10 cellular contexts compared by ENCODE assay signal in the genomic region with DNA sequence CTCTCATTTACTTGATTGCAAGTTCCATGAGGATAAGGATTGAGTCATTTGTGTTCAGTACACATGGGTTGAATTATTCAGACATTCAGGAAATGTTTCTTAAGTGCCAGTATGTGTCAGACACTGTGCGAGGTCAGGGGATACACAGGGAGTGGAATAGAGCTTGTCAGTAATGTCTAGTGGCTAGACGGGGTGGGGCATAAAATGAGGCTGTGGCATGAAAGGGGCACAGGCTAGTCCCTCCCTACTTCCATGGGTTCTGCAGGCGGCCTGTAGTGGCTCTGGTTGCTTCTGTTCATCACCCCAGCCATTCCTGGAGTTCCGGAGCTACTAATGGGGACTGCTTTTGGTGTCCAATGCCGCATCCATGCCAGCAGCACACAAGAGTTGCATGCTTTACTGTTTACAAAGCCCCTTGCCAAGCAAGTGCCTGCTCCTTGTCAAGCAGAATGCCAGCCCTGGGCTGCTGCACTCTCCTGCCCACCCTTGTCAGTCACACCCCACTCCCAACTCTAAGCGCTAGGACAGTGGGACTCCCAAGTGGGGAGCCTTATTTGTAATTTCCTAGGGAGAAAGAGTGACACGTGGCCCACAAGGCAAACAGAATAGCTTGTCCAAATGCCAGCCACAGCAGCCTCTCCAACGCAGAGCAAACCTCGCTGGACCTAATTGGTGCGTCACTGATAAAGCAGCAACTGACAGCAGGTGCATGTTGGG.
DNase-seq lines count a peak whose midpoint lies in the region; ATAC-seq, FAIRE-seq and TF ChIP-seq lines count a peak whose summit lies in the region.
"Had no signal": no experiment of that assay in that cellular context is flagged by ENCODE, and none has a peak within 500 bp of the region (broad histone marks: within the 10 kb centered on the region; RNA-seq: fewer than 3 reads in every experiment).

No MANE protein-coding gene starts in this region.

- TF ChIP-seq CTCF in AG09309 (IDR thresholded peaks at IDR 0.05; ENCODE audit: control insufficient read depth, insufficient read depth, low read depth, low read length, missing control alignments) (no peak), astrocyte (IDR thresholded peaks at IDR 0.05; ENCODE audit: insufficient read depth, low read depth, low read length) (no peak)

- H3K9me3 ChIP-seq in astrocyte (ENCODE audit: insufficient read depth, low read depth, low read length) = no peaks in the 10 kb centered on the region
- H3K9me3 ChIP-seq: tibial nerve had no signal

- H3K4me1 Mint-ChIP-seq in astrocyte (ENCODE audit: low read depth, unreplicated experiment) = peaks cover 11% of the 10 kb centered on the region

- peak; percentile 91 for DNase-seq in AG09309 (ENCODE audit: low read depth)
- peak; percentile 17 for DNase-seq in HT-29 (ENCODE audit: low spot score)
- DNase-seq in astrocyte (ENCODE audit: low read depth) = peak; percentile 95
- DNase-seq in hepatic stellate cell (ENCODE audit: low spot score) = peak; percentile 67
- DNase-seq in activated effector memory CD4-positive, alpha-beta T cell treated with anti-CD3 and anti-CD28 coated beads, Interleukin-2, amount 50 U/mL, for 16 hours = no peak
- no peak for DNase-seq in medulla oblongata (ENCODE audit: extremely low spot score)
- DNase-seq: activated CD4-positive, alpha-beta memory T cell treated with anti-CD3 and anti-CD28 coated beads, Interleukin-2, amount 10 ng/mL, durations not matched to agents 7 days and 5 days had no signal

- FAIRE-seq in astrocyte (lab: Jason Lieb, UNC) = peak; percentile 54

- H3K4me3 ChIP-seq in AG09309 (ENCODE audit: control insufficient read depth, low read depth, low read length) = no peak overlapping the region
- H3K4me3 ChIP-seq in astrocyte (ENCODE audit: insufficient read depth, low read depth, low read length) = no peak overlapping the region
- H3K4me3 ChIP-seq: tibial nerve had no signal

- no peak overlapping the region for H3K4me3 Mint-ChIP-seq in astrocyte (ENCODE audit: unreplicated experiment)
- H3K4me3 Mint-ChIP-seq: activated CD4-positive, alpha-beta memory T cell treated with anti-CD3 and anti-CD28 coated beads, Interleukin-2, amount 10 ng/mL, durations not matched to agents 7 days and 5 days had no signal

- no peaks in the 10 kb centered on the region for H3K9me3 Mint-ChIP-seq in astrocyte (ENCODE audit: unreplicated experiment)
- H3K9me3 Mint-ChIP-seq: activated CD4-positive, alpha-beta memory T cell treated with anti-CD3 and anti-CD28 coated beads, Interleukin-2, amount 10 ng/mL, durations not matched to agents 7 days and 5 days had no signal

- H3K27me3 ChIP-seq in astrocyte (ENCODE audit: insufficient read depth, low read length) = no peaks in the 10 kb centered on the region
- H3K27me3 ChIP-seq: tibial nerve had no signal

- H3K27ac Mint-ChIP-seq in astrocyte (ENCODE audit: unreplicated experiment) = peak overlapping the region; percentile 48
- H3K27ac Mint-ChIP-seq: activated CD4-positive, alpha-beta memory T cell treated with anti-CD3 and anti-CD28 coated beads, Interleukin-2, amount 10 ng/mL, durations not matched to agents 7 days and 5 days had no signal

- ATAC-seq in HG03520 (IDR thresholded peaks at IDR 0.05; ENCODE audit: unreplicated experiment) (no peak), GM19455 (IDR thresholded peaks at IDR 0.05; ENCODE audit: unreplicated experiment) (no peak)

- no peak overlapping the region for H2AFZ ChIP-seq in astrocyte (ENCODE audit: low read depth, low read length)

- H3K27ac ChIP-seq in astrocyte (ENCODE audit: low read depth, low read length) = peak overlapping the region; percentile 29
- H3K27ac ChIP-seq: tibial nerve had no signal

- H4K20me1 ChIP-seq in astrocyte (ENCODE audit: insufficient read depth, low read length) = no peaks in the 10 kb centered on the region

- H3K4me1 ChIP-seq in astrocyte (ENCODE audit: insufficient read depth, low read length) = peaks cover 14% of the 10 kb centered on the region

- H3K79me2 ChIP-seq in astrocyte (ENCODE audit: insufficient read depth, low read length) = no peaks in the 10 kb centered on the region

- H3K36me3 Mint-ChIP-seq in astrocyte (ENCODE audit: low read depth, unreplicated experiment) = no peaks in the 10 kb centered on the region

- H3K27me3 Mint-ChIP-seq in astrocyte (ENCODE audit: low read depth, unreplicated experiment) = peaks cover 14% of the 10 kb centered on the region

- no peak overlapping the region for H3K9ac ChIP-seq in astrocyte (ENCODE audit: low read length)

- H3K36me3 ChIP-seq in astrocyte (ENCODE audit: insufficient read depth, low read length) = no peaks in the 10 kb centered on the region
- H3K36me3 ChIP-seq: tibial nerve had no signal

- peak overlapping the region; percentile 58 for H3K4me2 ChIP-seq in astrocyte (ENCODE audit: low read length)

Comparison
In these comparisons a context has a peak if more than half of its experiments do, and no peak if none do; other contexts are left out.
1. DNase-seq: peak in AG09309 (single experiment), HT-29 (single experiment), astrocyte (single experiment) and hepatic stellate cell (single experiment); none in activated effector memory CD4-positive, alpha-beta T cell treated with anti-CD3 and anti-CD28 coated beads, Interleukin-2, amount 50 U/mL, for 16 hours (single experiment) and medulla oblongata (single experiment).